5 cellular contexts compared by ENCODE assay signal in genomic region chr12:94340568-94340967, GRCh38.
"Had no signal": no experiment of that assay in that cellular context is flagged by ENCODE, and none has a peak within 500 bp of the region (broad histone marks: within the 10 kb centered on the region; RNA-seq: fewer than 3 reads in every experiment).

No MANE protein-coding gene starts in this region.

- H3K4me3 ChIP-seq: GM23338, K562 had no signal

- H3K9me3 Mint-ChIP-seq: GM23338, H9 had no signal

- H3K27ac Mint-ChIP-seq: GM23338, H9 had no signal

- H3K4me3 Mint-ChIP-seq: GM23338, H9 had no signal

- ATAC-seq: GM23338, K562 had no signal

- DNase-seq: H9, HCEC 1CT, IMR-90 had no signal

- H3K4me1 Mint-ChIP-seq: GM23338 had no signal
